In genomic region chr17:19345486-19346350, GRCh38 we compare ENCODE assay signal across 1 cellular context.
TF ChIP-seq lines count a peak whose summit lies in the region.

No MANE protein-coding gene starts in this region.

TF ChIP-seq in liver, 16 proteins besides CTCF, POLR2A, EP300 and RAD21 (continued from another document):
- TF ChIP-seq SP1 (IDR thresholded peaks at IDR 0.05) = peak; percentile 97
- TF ChIP-seq ATF3 (IDR thresholded peaks at IDR 0.05) = peak; percentile 5
- TF ChIP-seq HNF4A (conservative IDR thresholded peaks at IDR 0.05) = peak; percentile 86 to 97
- TF ChIP-seq FOXA2 (IDR thresholded peaks at IDR 0.05) = peak; percentile 51
- TF ChIP-seq MAX (IDR thresholded peaks at IDR 0.05) = peak; percentile 69
